9 cellular contexts compared by ENCODE assay signal in the genomic region with DNA sequence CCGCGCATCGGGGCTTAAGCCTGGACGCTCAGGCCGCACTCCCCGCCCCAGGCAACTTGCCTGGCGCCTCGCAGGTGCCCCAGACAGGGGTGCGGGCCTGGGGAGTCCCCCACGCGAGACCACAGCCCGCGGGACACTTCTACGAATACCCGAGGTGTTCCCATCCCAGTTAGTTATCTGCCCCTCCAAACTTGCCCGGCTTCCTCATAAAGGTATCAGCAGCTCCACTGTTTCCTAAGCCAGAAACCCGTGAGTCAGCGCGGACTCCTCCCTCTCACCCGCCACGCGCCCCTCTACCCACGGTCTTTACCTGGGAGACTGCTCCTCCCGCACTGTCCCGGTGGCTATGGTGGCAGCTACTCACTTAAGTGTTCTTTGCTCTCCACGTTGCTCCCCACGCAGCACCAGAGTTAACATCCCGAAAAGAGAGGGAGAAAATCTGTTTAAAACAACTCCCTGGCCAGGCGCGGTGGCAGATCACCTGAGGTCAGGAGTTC. TPM values are rescaled to one million over a fixed set of nuclear protein-coding genes. Genes with fewer than 3 reads are reported as not detected.
DNase-seq lines count a peak whose midpoint lies in the region; ATAC-seq and TF ChIP-seq lines count a peak whose summit lies in the region.
"Had no signal": no experiment of that assay in that cellular context is flagged by ENCODE, and none has a peak within 500 bp of the region (broad histone marks: within the 10 kb centered on the region; RNA-seq: fewer than 3 reads in every experiment).

No MANE protein-coding gene starts in this region.

- no peak for DNase-seq in BJ (ENCODE audit: low read depth)
- peak; percentile 56 for DNase-seq in LoVo (ENCODE audit: low spot score)
- DNase-seq in dorsolateral prefrontal cortex, result no peak
- DNase-seq in NCI-H526 (lab: John Stamatoyannopoulos, UW), result no peak
- DNase-seq in NOMO-1 treated with dmso at 0.1 percent for 144 hours (lab: John Stamatoyannopoulos, UW; ENCODE audit: unreplicated experiment), result no peak
- no peak for DNase-seq in NCI-H1930 (lab: John Stamatoyannopoulos, UW)
- DNase-seq: NCI-H2081 treated with DMSO at 0.1 percent for 48 hours had no signal

- no peak for ATAC-seq in HG02852 (IDR thresholded peaks at IDR 0.05; ENCODE audit: unreplicated experiment)

- H3K27me3 Mint-ChIP-seq in nephron (ENCODE audit: low read depth), result peaks cover 3% of the 10 kb centered on the region

- no peaks in the 10 kb centered on the region for H3K27me3 ChIP-seq in BJ (ENCODE audit: control insufficient read depth, insufficient read depth, low read length)
- H3K27me3 ChIP-seq in dorsolateral prefrontal cortex, result no peaks in the 10 kb centered on the region

- no peaks in the 10 kb centered on the region for H3K36me3 ChIP-seq in BJ (ENCODE audit: control insufficient read depth, insufficient read depth, low read length)

- peaks cover 24% of the 10 kb centered on the region for H3K36me3 Mint-ChIP-seq in nephron (ENCODE audit: low read depth)

- H3K27ac Mint-ChIP-seq in nephron, result peak overlapping the region; percentile 15 to 71 (median 58)

- no peak for TF ChIP-seq CTCF in BJ (IDR thresholded peaks at IDR 0.05; ENCODE audit: insufficient read depth, low read depth, low read length)
- TF ChIP-seq CTCF in dorsolateral prefrontal cortex (IDR thresholded peaks at IDR 0.05 in 54 of 56, conservative IDR thresholded peaks at IDR 0.05 in 2 of 56; ENCODE audit: low read depth in 1 of 56, partially characterized antibody in 56 of 56), result no peak
- no peak for TF ChIP-seq CTCF in nephron (IDR thresholded peaks at IDR 0.05; ENCODE audit: unreplicated experiment in 3 of 3)

- peaks cover 3% of the 10 kb centered on the region for H3K9me3 Mint-ChIP-seq in nephron

- POLR2A ChIA-PET in BJ (lab: Charles Lee), result no interaction called here

- H3K27ac ChIP-seq in dorsolateral prefrontal cortex, result peak overlapping the region in 3 of 59 donors; percentile 81 to 89 (median 86)

- peaks cover 27% of the 10 kb centered on the region for H3K4me1 Mint-ChIP-seq in nephron

- peak overlapping the region; percentile 69 to 86 (median 79) for H3K4me3 Mint-ChIP-seq in nephron

- intact Hi-C loops in dorsolateral prefrontal cortex (cut with DNase I), result loop anchor here (1.0 to 10.0 kb wide), 3 partner anchors 83 to 269 kb away; partner anchors contain the start of gene SLX4 (in 2 of the 2)

- CTCF ChIA-PET in BJ (lab: Yijun Ruan, JAX), result interaction anchor here (1.1 kb wide), 1 partner anchor 191 kb away, joined by 3 read pairs; no protein-coding TSS in a partner anchor

- H3K4me3 ChIP-seq in BJ (ENCODE audit: low read depth, low read length) (peak overlapping the region; percentile 60), dorsolateral prefrontal cortex (peak overlapping the region in 54 of 59 donors; percentile 41 to 94 (median 68))

RNA-seq across cellular contexts. Expression of gene CREBBP, which starts 1.0 kb away (rescaled TPM):
- 6.0 and 6.6 TPM in 2 replicates for polyA plus RNA-seq in BJ (2011; rRNA removed)
- 31.4 and 41.9 TPM in 2 replicates for polyA minus RNA-seq in BJ (2011; rRNA and poly(A)+ RNA removed)
- 100 to 1,000 TPM in 50 of 120 experiments, 10 to 100 TPM in 70; 67.1 to 131 (median 97.4) TPM for total RNA-seq in dorsolateral prefrontal cortex
